In the genomic region with DNA sequence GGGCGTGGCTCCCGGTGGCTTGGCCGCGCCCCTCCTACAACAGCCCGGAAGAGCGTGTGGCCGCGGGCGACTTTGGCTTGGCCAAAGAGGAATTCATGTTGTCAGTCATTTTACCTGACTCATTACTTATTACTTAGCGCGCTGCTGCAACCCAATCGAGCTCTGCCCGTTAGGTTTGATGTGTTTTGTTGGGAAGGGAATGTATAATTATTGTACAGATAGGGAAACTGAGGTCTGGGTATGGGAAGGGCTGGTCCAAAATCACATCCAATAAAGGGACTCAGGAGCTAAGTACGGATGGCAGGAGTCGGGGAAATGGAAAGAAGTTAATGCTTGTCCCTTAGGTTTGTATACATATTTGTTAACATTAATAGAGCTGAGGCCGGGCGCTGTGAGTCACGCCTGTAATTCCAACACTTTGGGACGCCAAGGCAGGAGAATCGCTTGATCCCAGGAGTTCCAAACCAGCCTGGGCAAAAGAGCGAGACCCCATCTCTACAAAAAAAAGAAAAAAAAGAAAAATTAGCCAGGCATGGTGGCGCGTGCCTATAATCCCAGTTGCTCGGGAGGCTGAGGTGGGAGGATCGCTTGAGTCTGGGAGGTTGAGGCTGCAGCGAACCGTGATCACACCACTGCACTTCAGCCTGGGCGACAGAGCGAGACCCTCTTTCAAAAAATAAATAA, we compare ENCODE assay signal across 8 cellular contexts. TPM values are rescaled to one million over a fixed set of nuclear protein-coding genes. Genes with fewer than 3 reads are reported as not detected.
DNase-seq lines count a peak whose midpoint lies in the region; ATAC-seq and TF ChIP-seq lines count a peak whose summit lies in the region.

No MANE protein-coding gene starts in this region.

- no peak for TF ChIP-seq RAD21 in Ishikawa (IDR thresholded peaks at IDR 0.05; ENCODE audit: low read depth)

- peak overlapping the region; percentile 99 for H3K9ac ChIP-seq in iPS-20b (ENCODE audit: low read depth, low read length)
- peak overlapping the region in 4 of 5 donors; percentile 97 to 100 (median 100) for H3K9ac ChIP-seq in subcutaneous abdominal adipose tissue (ENCODE audit: low read length in 5 of 5)

- H3K9me3 ChIP-seq in iPS-20b (ENCODE audit: insufficient read depth, low read depth, low read length) (no peaks in the 10 kb centered on the region), subcutaneous abdominal adipose tissue (ENCODE audit: control insufficient read depth in 5 of 5, low read length in 5 of 5) (no peaks in the 10 kb centered on the region)

- H3K4me1 ChIP-seq in iPS-20b (ENCODE audit: insufficient read depth, low read length) (no peaks in the 10 kb centered on the region; the same call in 1 of the 2 replicates), subcutaneous abdominal adipose tissue (ENCODE audit: control insufficient read depth in 5 of 5, insufficient read depth in 5 of 5, low read length in 5 of 5) (peaks cover 0 to 44% (median 37%) of the 10 kb centered on the region in 5 donors)

- peaks cover 6 to 29% of the 10 kb centered on the region in 2 donors for H3K36me3 Mint-ChIP-seq in activated naive CD4-positive, alpha-beta T cell treated with anti-CD3 and anti-CD28 coated beads, Interleukin-2, amount 50 U/mL, for 72 hours

- H3K27ac ChIP-seq in iPS-20b (ENCODE audit: low read length) (peak overlapping the region; percentile 97), subcutaneous abdominal adipose tissue (ENCODE audit: low read depth, low read length) (peak overlapping the region; percentile 100)

- ATAC-seq in activated naive CD4-positive, alpha-beta T cell treated with anti-CD3 and anti-CD28 coated beads, Interleukin-2, amount 50 U/mL, for 72 hours: peak in 1 of 2 donors; percentile 88
- ATAC-seq in GM19452 (IDR thresholded peaks at IDR 0.05; ENCODE audit: unreplicated experiment): no peak

- H3K27me3 ChIP-seq in iPS-20b (ENCODE audit: insufficient read depth, low read length): no peaks in the 10 kb centered on the region
- no peaks in the 10 kb centered on the region for H3K27me3 ChIP-seq in subcutaneous abdominal adipose tissue (ENCODE audit: control insufficient read depth in 5 of 5, insufficient read depth in 4 of 5, low read length in 5 of 5)

- H3K4me3 ChIP-seq in iPS-20b (ENCODE audit: low read length) (peak overlapping the region; percentile 87), subcutaneous abdominal adipose tissue (ENCODE audit: low read depth in 1 of 5, low read length in 5 of 5) (peak overlapping the region; percentile 69 to 97 (median 95))

- DNase-seq in ELR (ENCODE audit: low read depth) (peak; percentile 98), NCI-H526 treated with DMSO at 0.1 percent for 48 hours (lab: John Stamatoyannopoulos, UW) (no peak), mesenteric fat pad (ENCODE audit: low spot score) (no peak)
- DNase-seq in activated naive CD4-positive, alpha-beta T cell treated with anti-CD3 and anti-CD28 coated beads, Interleukin-2, amount 50 U/mL, for 72 hours (ENCODE audit: low spot score in 2 of 2): no peak

- H3K36me3 ChIP-seq in iPS-20b (ENCODE audit: insufficient read depth, low read depth, low read length): peaks cover 20% of the 10 kb centered on the region
- peaks cover 0 to 19% (median 18%) of the 10 kb centered on the region in 5 donors for H3K36me3 ChIP-seq in subcutaneous abdominal adipose tissue (ENCODE audit: control insufficient read depth in 5 of 5, insufficient read depth in 5 of 5, low read length in 5 of 5)

- peak overlapping the region; percentile 97 to 99 for H3K27ac Mint-ChIP-seq in activated naive CD4-positive, alpha-beta T cell treated with anti-CD3 and anti-CD28 coated beads, Interleukin-2, amount 50 U/mL, for 72 hours

- peaks cover 0 to 4% of the 10 kb centered on the region in 2 donors for H3K9me3 Mint-ChIP-seq in activated naive CD4-positive, alpha-beta T cell treated with anti-CD3 and anti-CD28 coated beads, Interleukin-2, amount 50 U/mL, for 72 hours

- no peak for TF ChIP-seq EP300 in Ishikawa (IDR thresholded peaks at IDR 0.05; ENCODE audit: borderline replicate concordance)

TF ChIP-seq in Ishikawa, 13 proteins besides CTCF, POLR2A, EP300 and RAD21:
- 0 out of 2 replicates have a peak, but pooled peaks have one; percentile 21 for TF ChIP-seq TEAD4 (IDR thresholded peaks at IDR 0.05)
- no peak for TF ChIP-seq MAX (IDR thresholded peaks at IDR 0.05)
- peak; percentile 62; the same call in 1 of the 2 replicates for TF ChIP-seq YY1 (IDR thresholded peaks at IDR 0.05; ENCODE audit: low read depth)

RNA-seq across cellular contexts. Expression of gene ZNF335, which starts 0.6 kb away (rescaled TPM):
- total RNA-seq in activated naive CD4-positive, alpha-beta T cell treated with anti-CD3 and anti-CD28 coated beads, Interleukin-2, amount 50 U/mL, for 72 hours: 10 to 100 TPM; 31.0 to 62.6 TPM
- 17.1 TPM for total RNA-seq in mesenteric fat pad

RNA-seq across cellular contexts. Expression of gene MMP9, which starts 36.1 kb away (rescaled TPM):
- total RNA-seq in activated naive CD4-positive, alpha-beta T cell treated with anti-CD3 and anti-CD28 coated beads, Interleukin-2, amount 50 U/mL, for 72 hours: under 1 TPM in 1 of 2 donors, not detected in 1; 0.10 TPM
- 18.3 TPM for total RNA-seq in mesenteric fat pad

RNA-seq across cellular contexts. Expression of gene PCIF1, which starts 38.2 kb away (rescaled TPM):
- total RNA-seq in activated naive CD4-positive, alpha-beta T cell treated with anti-CD3 and anti-CD28 coated beads, Interleukin-2, amount 50 U/mL, for 72 hours: 10 to 100 TPM; 31.8 to 51.0 TPM
- total RNA-seq in mesenteric fat pad: 27.1 TPM

RNA-seq across cellular contexts. Expression of gene SLC12A5, which starts 56.4 kb away (rescaled TPM):
- total RNA-seq in activated naive CD4-positive, alpha-beta T cell treated with anti-CD3 and anti-CD28 coated beads, Interleukin-2, amount 50 U/mL, for 72 hours: under 1 TPM; 0.34 to 0.66 TPM
- 1.7 TPM for total RNA-seq in mesenteric fat pad

Comparison
In these comparisons a context has a peak if more than half of its experiments do, and no peak if none do; other contexts are left out.
1. RNA of gene MMP9, which starts 36.1 kb away (total RNA-seq): 18.3 TPM in mesenteric fat pad (single experiment); 0.10 TPM in activated naive CD4-positive, alpha-beta T cell treated with anti-CD3 and anti-CD28 coated beads, Interleukin-2, amount 50 U/mL, for 72 hours; every median in the first group is over 10 times any median in the second.